ENCODE assay signal across 1 cellular context in genomic region chr3:151282921-151283320, GRCh38.
TF ChIP-seq lines count a peak whose summit lies in the region.

No MANE protein-coding gene starts in this region.

TF ChIP-seq in K562, 482 proteins besides CTCF, POLR2A, EP300 and RAD21 (continued from another document):
- TF ChIP-seq SRSF9 (IDR thresholded peaks at IDR 0.05; ENCODE audit: borderline replicate concordance, low read depth, low read length): no peak
- TF ChIP-seq CHD4 (IDR thresholded peaks at IDR 0.05; ENCODE audit: insufficient read depth, insufficient replicate concordance, low read depth, low read length, poor library complexity, severe bottlenecking): no peak
- TF ChIP-seq WHSC1 (IDR thresholded peaks at IDR 0.05; ENCODE audit: low read length): no peak
- peak; percentile 51 for TF ChIP-seq SMC3 (conservative IDR thresholded peaks at IDR 0.05; ENCODE audit: insufficient read depth, low read depth, low read length)
- TF ChIP-seq LEF1 (IDR thresholded peaks at IDR 0.05): no peak
- TF ChIP-seq, protein P1, sequence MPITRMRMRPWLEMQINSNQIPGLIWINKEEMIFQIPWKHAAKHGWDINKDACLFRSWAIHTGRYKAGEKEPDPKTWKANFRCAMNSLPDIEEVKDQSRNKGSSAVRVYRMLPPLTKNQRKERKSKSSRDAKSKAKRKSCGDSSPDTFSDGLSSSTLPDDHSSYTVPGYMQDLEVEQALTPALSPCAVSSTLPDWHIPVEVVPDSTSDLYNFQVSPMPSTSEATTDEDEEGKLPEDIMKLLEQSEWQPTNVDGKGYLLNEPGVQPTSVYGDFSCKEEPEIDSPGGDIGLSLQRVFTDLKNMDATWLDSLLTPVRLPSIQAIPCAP (CRISPR knock-in tag; IDR thresholded peaks at IDR 0.05; ENCODE audit: borderline replicate concordance): no peak
- no peak for TF ChIP-seq SMAD3 (CRISPR knock-in tag; conservative IDR thresholded peaks at IDR 0.05)
- no peak for TF ChIP-seq MAFK (IDR thresholded peaks at IDR 0.05; ENCODE audit: low read length)
- no peak for TF ChIP-seq KLF6 (CRISPR knock-in tag; IDR thresholded peaks at IDR 0.05; ENCODE audit: borderline replicate concordance)
- no peak for TF ChIP-seq TCF7L2 (IDR thresholded peaks at IDR 0.05; ENCODE audit: low read depth, low read length)
- no peak for TF ChIP-seq MYNN (IDR thresholded peaks at IDR 0.05)
- no peak for TF ChIP-seq MYNN (CRISPR knock-in tag; IDR thresholded peaks at IDR 0.05)
- TF ChIP-seq MEF2A (IDR thresholded peaks at IDR 0.05; ENCODE audit: control insufficient read depth, low read depth, low read length): no peak
- TF ChIP-seq MCM7 (IDR thresholded peaks at IDR 0.05): no peak
- no peak for TF ChIP-seq HIVEP1 (CRISPR knock-in tag; IDR thresholded peaks at IDR 0.05)
- no peak for TF ChIP-seq AFF4 (CRISPR knock-in tag; IDR thresholded peaks at IDR 0.05)
- no peak for TF ChIP-seq ZNF561 (CRISPR knock-in tag; conservative IDR thresholded peaks at IDR 0.05)
- TF ChIP-seq PREB (CRISPR knock-in tag; IDR thresholded peaks at IDR 0.05): no peak
- no peak for TF ChIP-seq PHB (CRISPR knock-in tag; IDR thresholded peaks at IDR 0.05)
- TF ChIP-seq ZNF740 (CRISPR knock-in tag; IDR thresholded peaks at IDR 0.05): no peak
- TF ChIP-seq ZNF740 (tag; IDR thresholded peaks at IDR 0.05): no peak
